In genomic region chr2:237695201-237695780, GRCh38 we compare ENCODE assay signal across 8 cellular contexts.
DNase-seq lines count a peak whose midpoint lies in the region; ATAC-seq and TF ChIP-seq lines count a peak whose summit lies in the region.

No MANE protein-coding gene starts in this region.

- no peak for TF ChIP-seq POLR2A in GM18505 (IDR thresholded peaks at IDR 0.05; ENCODE audit: borderline replicate concordance, extremely low read depth, insufficient read depth, insufficient read length)

- no peaks in the 10 kb centered on the region for H3K27me3 ChIP-seq in brain microvascular endothelial cell (replicated peaks)

- TF ChIP-seq CTCF in brain microvascular endothelial cell (IDR thresholded peaks at IDR 0.05; ENCODE audit: low read depth, low read length, missing control alignments) = no peak

- WGBS in mesodermal cell (ENCODE audit: insufficient coverage in 2 of 2), 2 experiments = 93 to 95% methylated on average over 2 of the region's 7 CpGs

- H3K9me3 Mint-ChIP-seq in activated T-cell treated with anti-CD3 and anti-CD28 coated beads, Interleukin-2, amount 50 U/mL, for 4 hours = no peaks in the 10 kb centered on the region

- H3K4me3 ChIP-seq in brain microvascular endothelial cell (ENCODE audit: low read depth, low read length) (no peak overlapping the region), mesodermal cell (ENCODE audit: extremely low read depth, insufficient read depth, low read length, poor library complexity, severe bottlenecking) (no peak overlapping the region)

- H3K27ac ChIP-seq in brain microvascular endothelial cell (peak overlapping the region; percentile 53), mesodermal cell (ENCODE audit: low read depth, low read length, severe bottlenecking) (peak overlapping the region; percentile 62)

- H3K36me3 Mint-ChIP-seq in activated T-cell treated with anti-CD3 and anti-CD28 coated beads, Interleukin-2, amount 50 U/mL, for 4 hours (ENCODE audit: insufficient read depth) = peaks cover 5% of the 10 kb centered on the region

- no peaks in the 10 kb centered on the region for H3K9me3 ChIP-seq in mesodermal cell (ENCODE audit: control insufficient read depth, low read length)

- no peak for DNase-seq in activated T-cell treated with anti-CD3 and anti-CD28 coated beads, Interleukin-2, amount 50 U/mL, for 4 hours
- DNase-seq in activated T-cell treated with anti-CD3 and anti-CD28 coated beads for 4 hours (no peak), NOMO-1 (lab: John Stamatoyannopoulos, UW; ENCODE audit: unreplicated experiment in 2 of 2) (peak; percentile 89 to 96), brain microvascular endothelial cell (peak; percentile 86), amygdala (lab: John Stamatoyannopoulos, UW) (no peak)
- DNase-seq in stimulated activated CD4-positive, alpha-beta T cell treated with anti-CD3 and anti-CD28 coated beads, Interleukin-4, amount 100 ng/mL, for 24 hours = no peak

- H3K36me3 ChIP-seq in brain microvascular endothelial cell (replicated peaks) (no peaks in the 10 kb centered on the region), mesodermal cell (ENCODE audit: control insufficient read depth, insufficient read depth, low read length) (peaks cover 10% of the 10 kb centered on the region)

- peaks cover 75% of the 10 kb centered on the region for H3K4me1 Mint-ChIP-seq in activated T-cell treated with anti-CD3 and anti-CD28 coated beads, Interleukin-2, amount 50 U/mL, for 4 hours (ENCODE audit: low read depth)

- in situ Hi-C loops in brain microvascular endothelial cell (cut with HindIII; ENCODE audit: low pct_ligation_motif_present, low sequenced_read_pairs) = no loop called here

- no peak for ATAC-seq in activated T-cell treated with anti-CD3 and anti-CD28 coated beads, Interleukin-2, amount 50 U/mL, for 4 hours
- no peak for ATAC-seq in GM18505 (IDR thresholded peaks at IDR 0.05; ENCODE audit: unreplicated experiment)

- H3K4me1 ChIP-seq in mesodermal cell (ENCODE audit: control insufficient read depth, insufficient read depth, low read length, poor library complexity, severe bottlenecking) = peaks cover 55% of the 10 kb centered on the region

- peak overlapping the region; percentile 99 for H3K4me3 Mint-ChIP-seq in activated T-cell treated with anti-CD3 and anti-CD28 coated beads, Interleukin-2, amount 50 U/mL, for 4 hours

- no peaks in the 10 kb centered on the region for H3K27me3 Mint-ChIP-seq in activated T-cell treated with anti-CD3 and anti-CD28 coated beads, Interleukin-2, amount 50 U/mL, for 4 hours (ENCODE audit: low read depth)

Comparison
In these comparisons a context has a peak if more than half of its experiments do, and no peak if none do; other contexts are left out.
1. DNase-seq: peak in NOMO-1 (2 of 2) and brain microvascular endothelial cell (single experiment); none in activated T-cell treated with anti-CD3 and anti-CD28 coated beads, Interleukin-2, amount 50 U/mL, for 4 hours (single experiment), activated T-cell treated with anti-CD3 and anti-CD28 coated beads for 4 hours (single experiment), amygdala (0 of 56) and stimulated activated CD4-positive, alpha-beta T cell treated with anti-CD3 and anti-CD28 coated beads, Interleukin-4, amount 100 ng/mL, for 24 hours (single experiment).